ENCODE assay signal across 8 cellular contexts in the genomic region with DNA sequence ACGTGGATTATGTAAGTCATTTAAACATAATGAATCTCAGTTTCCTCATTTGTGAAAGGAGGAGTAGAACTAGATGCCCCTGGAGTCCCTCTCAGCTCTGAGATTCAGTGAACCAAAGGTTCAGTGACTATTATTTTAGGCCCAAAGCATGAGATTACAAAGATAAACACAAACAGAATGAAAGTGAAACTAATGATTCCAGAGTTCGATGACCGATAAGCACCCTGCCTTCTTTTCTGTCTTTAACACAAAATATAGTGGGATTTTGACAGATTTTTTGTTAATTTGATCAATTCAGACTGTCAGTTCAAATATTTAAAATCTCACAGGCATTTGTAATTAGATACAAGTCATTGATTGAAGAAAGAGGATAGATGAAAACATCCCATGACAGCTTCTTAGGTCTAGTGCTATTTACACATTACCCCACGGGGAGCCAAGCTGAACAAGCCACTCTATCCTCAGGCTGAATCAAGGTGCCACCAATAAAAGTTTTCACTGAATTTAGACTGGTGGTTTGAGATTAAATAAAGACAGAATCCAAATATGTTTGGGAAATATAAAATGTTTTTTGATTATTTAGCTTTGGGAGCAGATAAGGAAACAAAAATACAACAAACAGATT.
A peak's percentile ranks its signal among the peaks of the same experiment; 100 is the strongest.
DNase-seq lines count a peak whose midpoint lies in the region; ATAC-seq, FAIRE-seq and TF ChIP-seq lines count a peak whose summit lies in the region.

No MANE protein-coding gene starts in this region.

- peaks cover 5% of the 10 kb centered on the region for H3K36me3 ChIP-seq in bronchial epithelial cell (ENCODE audit: control insufficient read depth, insufficient read depth, low read length)

- H3K27me3 ChIP-seq in bronchial epithelial cell (ENCODE audit: control insufficient read depth, insufficient read depth, low read length) = no peaks in the 10 kb centered on the region

- TF ChIP-seq CTCF in bronchial epithelial cell (IDR thresholded peaks at IDR 0.05; ENCODE audit: insufficient read depth, low read length, severe bottlenecking) (no peak), omental fat pad (IDR thresholded peaks at IDR 0.05) (no peak)

- FAIRE-seq in bronchial epithelial cell (lab: Jason Lieb, UNC) = no peak

- DNase-seq in EH (ENCODE audit: low read depth) (peak; percentile 30), bronchial epithelial cell (ENCODE audit: low read depth) (no peak), omental fat pad (ENCODE audit: low spot score) (no peak), NCI-H524 treated with DMSO at 0.1 percent for 48 hours (lab: John Stamatoyannopoulos, UW) (no peak), globus pallidus (ENCODE audit: low spot score) (no peak)
- DNase-seq in activated effector memory CD4-positive, alpha-beta T cell treated with Interleukin-2 at 50 U/mL for 16 hours = no peak

- ATAC-seq in GM19468 (IDR thresholded peaks at IDR 0.05; ENCODE audit: extremely low read depth, unreplicated experiment) (peak; percentile 25), HG03520 (IDR thresholded peaks at IDR 0.05; ENCODE audit: unreplicated experiment) (peak; percentile 74), omental fat pad (ENCODE audit: low FRiP score) (peak; percentile 20)

- peak overlapping the region; percentile 12 for H3K4me3 ChIP-seq in bronchial epithelial cell (ENCODE audit: low read depth, low read length)

Comparison
In these comparisons a context has a peak if more than half of its experiments do, and no peak if none do; other contexts are left out.
1. ATAC-seq: peak in every context shown above with its lines; median percentile 74 in HG03520; 25 in GM19468; 20 in omental fat pad.